Comparison of ENCODE assay signal across 9 cellular contexts in the genomic region with DNA sequence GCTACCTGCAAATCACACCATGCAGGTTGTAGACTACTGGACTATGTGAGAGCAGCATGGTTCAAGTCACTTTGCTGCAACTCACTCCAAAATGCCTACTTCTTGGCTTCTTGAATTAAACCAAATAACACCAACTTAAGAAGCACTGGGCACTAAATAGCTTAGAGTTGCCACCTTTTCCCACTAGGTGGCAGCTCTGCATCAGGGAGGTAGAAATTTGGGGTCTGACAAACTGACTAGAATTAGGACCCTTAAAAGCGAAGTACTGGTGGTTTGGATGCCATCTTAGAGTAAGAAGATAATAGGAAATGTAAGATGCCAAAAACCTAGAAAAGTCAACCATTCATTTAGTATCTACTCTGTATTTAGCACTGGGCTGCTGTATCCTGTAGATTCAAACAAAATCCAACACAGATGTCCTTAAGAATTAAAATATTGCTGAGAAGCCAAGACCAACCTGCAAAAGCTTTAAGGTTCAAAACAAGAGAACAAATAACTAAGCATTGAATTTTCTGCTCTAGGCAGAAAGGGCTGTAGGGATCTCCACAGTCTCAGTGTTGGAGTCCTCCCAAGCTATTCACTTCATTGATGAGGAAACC.
DNase-seq lines count a peak whose midpoint lies in the region; ATAC-seq and TF ChIP-seq lines count a peak whose summit lies in the region.
"Had no signal": no experiment of that assay in that cellular context is flagged by ENCODE, and none has a peak within 500 bp of the region (broad histone marks: within the 10 kb centered on the region; RNA-seq: fewer than 3 reads in every experiment).

No MANE protein-coding gene starts in this region.

- no peak overlapping the region for H3K4me2 ChIP-seq in IMR-90 (ENCODE audit: low read depth, low read length)

- POLR2A ChIA-PET in IMR-90 (lab: Charles Lee; ENCODE audit: unreplicated experiment), result no interaction called here

- no peaks in the 10 kb centered on the region for H3K36me3 ChIP-seq in IMR-90 (ENCODE audit: control insufficient read depth, insufficient read depth, low read length)
- no peaks in the 10 kb centered on the region for H3K36me3 ChIP-seq in suprapubic skin

- H3K27me3 ChIP-seq in IMR-90 (ENCODE audit: control insufficient read depth, insufficient read depth, low read length) (no peaks in the 10 kb centered on the region), suprapubic skin (no peaks in the 10 kb centered on the region)

- H3K4me3 Mint-ChIP-seq in nephron, result no peak overlapping the region

- H3K27me3 Mint-ChIP-seq in nephron (ENCODE audit: low read depth), result peaks cover 4% of the 10 kb centered on the region

- in situ Hi-C loops in IMR-90 (cut with MboI; ENCODE audit: low sequenced_read_pairs), result loop anchor here (5.0 to 25.0 kb wide), 3 partner anchors 63 to 191 kb away; partner anchors contain the start of gene CCBE1

- no peak overlapping the region for H4K91ac ChIP-seq in IMR-90 (ENCODE audit: insufficient read depth, low read depth, low read length)

- no peak overlapping the region for H2BK15ac ChIP-seq in IMR-90 (ENCODE audit: low read depth, low read length)

- TF ChIP-seq EP300 in suprapubic skin (IDR thresholded peaks at IDR 0.05), result no peak

- no peak overlapping the region for H3K4ac ChIP-seq in IMR-90 (ENCODE audit: low read depth, low read length)

- no peak overlapping the region for H3K23ac ChIP-seq in IMR-90 (ENCODE audit: low read depth, low read length)

- dilution Hi-C loops in IMR-90 (cut with HindIII; ENCODE audit: low sequenced_read_pairs, unreplicated experiment), result no loop called here

- peak overlapping the region; percentile 50 to 67 (median 61) for H3K27ac Mint-ChIP-seq in nephron

- H4K5ac ChIP-seq in IMR-90 (ENCODE audit: low read depth, low read length), result no peak overlapping the region

- no peak overlapping the region for H3K18ac ChIP-seq in IMR-90 (ENCODE audit: low read depth, low read length)

- H3K9me3 Mint-ChIP-seq in nephron, result peaks cover 6% of the 10 kb centered on the region

- H2AK9ac ChIP-seq in IMR-90 (replicated peaks; ENCODE audit: low read depth, low read length, poor library complexity), result no peak overlapping the region

- H3K9ac ChIP-seq in IMR-90 (ENCODE audit: low read depth, low read length), result no peak overlapping the region

- H3K56ac ChIP-seq in IMR-90 (ENCODE audit: extremely low read depth, insufficient read depth, low read length), result no peak overlapping the region

- H2AK5ac ChIP-seq in IMR-90 (ENCODE audit: low read depth, low read length), result no peak overlapping the region

- no peak overlapping the region for H4K8ac ChIP-seq in IMR-90 (ENCODE audit: low read depth in 2 of 2, low read length in 2 of 2)

- peak; percentile 89 for TF ChIP-seq RAD21 in IMR-90 (IDR thresholded peaks at IDR 0.05; ENCODE audit: low read length)

- no CpG with 5 or more reads among the region's 1 CpG for WGBS in IMR-90 (ENCODE audit: extremely low coverage in 2 of 2, insufficient read length in 1 of 2), 2 experiments
- 68% methylated on average over 1 of the region's 1 CpG for WGBS in suprapubic skin

- H2BK20ac ChIP-seq in IMR-90 (ENCODE audit: low read depth, low read length), result 0 out of 2 replicates have a peak overlapping the region, but pooled peaks have one; percentile 5

- no peaks in the 10 kb centered on the region for H3K9me1 ChIP-seq in IMR-90 (ENCODE audit: insufficient read depth, low read length)

- no peak overlapping the region for H2AFZ ChIP-seq in IMR-90 (replicated peaks; ENCODE audit: low read length, poor library complexity)

- no peaks in the 10 kb centered on the region for H3K9me3 ChIP-seq in IMR-90 (ENCODE audit: control insufficient read depth, insufficient read depth, low read length)
- no peaks in the 10 kb centered on the region for H3K9me3 ChIP-seq in suprapubic skin
- H3K9me3 ChIP-seq: mucosa of descending colon had no signal

- DNase-seq in ELF-1 (ENCODE audit: low read depth, low spot score) (peak; percentile 57), IMR-90 (peak; percentile 58), cardiac fibroblast (ENCODE audit: low read depth in 2 of 2) (peak; percentile 68 to 69), HuH-7.5 (ENCODE audit: low spot score) (no peak), putamen (ENCODE audit: low spot score) (no peak), suprapubic skin (ENCODE audit: low spot score in 2 of 2) (no peak)

- H3K4me1 Mint-ChIP-seq in nephron, result peaks cover 53% of the 10 kb centered on the region

- TF ChIP-seq POLR2A in IMR-90 (IDR thresholded peaks at IDR 0.05; ENCODE audit: low read depth, low read length), result no peak
- no peak for TF ChIP-seq POLR2A in suprapubic skin (IDR thresholded peaks at IDR 0.05)

- intact Hi-C loops in IMR-90 (cut with micrococcal nuclease), result loop anchor here (1.0 kb wide), 3 partner anchors 65 to 192 kb away; no protein-coding TSS in a partner anchor

- peaks cover 16% of the 10 kb centered on the region for H3K36me3 Mint-ChIP-seq in nephron (ENCODE audit: low read depth)

- BruUV-seq in IMR-90 (replicated peaks; lab: Mats Ljungman, UMichigan), result no TSS peak

- peaks cover 35 to 55% of the 10 kb centered on the region in 2 experiments for H3K79me1 ChIP-seq in IMR-90 (ENCODE audit: low read depth in 1 of 2, low read length in 2 of 2)

- H3K4me1 ChIP-seq in IMR-90 (ENCODE audit: control insufficient read depth, insufficient read depth, low read length) (peaks cover 9% of the 10 kb centered on the region), suprapubic skin (no peaks in the 10 kb centered on the region)

- TF ChIP-seq CTCF in IMR-90 (conservative IDR thresholded peaks at IDR 0.05; ENCODE audit: low read depth, low read length), result peak; percentile 78
- TF ChIP-seq CTCF in cardiac fibroblast (IDR thresholded peaks at IDR 0.05; ENCODE audit: low read depth, low read length), result peak; percentile 85
- peak; percentile 47 to 62 (median 53) for TF ChIP-seq CTCF in nephron (IDR thresholded peaks at IDR 0.05; ENCODE audit: unreplicated experiment in 3 of 3)
- TF ChIP-seq CTCF in suprapubic skin (IDR thresholded peaks at IDR 0.05), result no peak

- H2BK5ac ChIP-seq in IMR-90 (ENCODE audit: low read depth, low read length, poor library complexity, severe bottlenecking), result no peak overlapping the region

- peaks cover 5% of the 10 kb centered on the region; the same call in 1 of the 2 replicates for H4K20me1 ChIP-seq in IMR-90 (ENCODE audit: insufficient read depth, low read length)

- H2BK120ac ChIP-seq in IMR-90 (ENCODE audit: low read depth, low read length), result no peak overlapping the region

- H3K4me3 ChIP-seq in IMR-90 (ENCODE audit: insufficient read depth, low read depth, low read length) (no peak overlapping the region), cardiac fibroblast (replicated peaks in 1 of 2; ENCODE audit: low read depth in 2 of 2, low read length in 2 of 2) (no peak overlapping the region), suprapubic skin (no peak overlapping the region)
- H3K4me3 ChIP-seq: mucosa of descending colon had no signal

- CTCF ChIA-PET in IMR-90 (lab: Yijun Ruan, JAX), result interaction anchor here (0.7 to 3.3 kb wide), 8 partner anchors 19 to 191 kb away, joined by 3 to 33 read pairs (median 4); partner anchors contain the start of gene CCBE1

- ATAC-seq in IMR-90 (ENCODE audit: low read depth) (peak; percentile 73), HG03432 (IDR thresholded peaks at IDR 0.05; ENCODE audit: unreplicated experiment) (no peak)
- ATAC-seq: mucosa of descending colon had no signal

- no peak overlapping the region for H3K14ac ChIP-seq in IMR-90 (replicated peaks; ENCODE audit: low read depth, low read length)

- H3K27ac ChIP-seq in IMR-90 (ENCODE audit: insufficient read depth, low read length) (no peak overlapping the region), suprapubic skin (no peak overlapping the region)

TF ChIP-seq in IMR-90, 13 proteins besides CTCF, POLR2A, EP300 and RAD21:
- TF ChIP-seq SMC3 (IDR thresholded peaks at IDR 0.05; ENCODE audit: low read depth, low read length) (peak; percentile 89), BHLHE40 (IDR thresholded peaks at IDR 0.05; ENCODE audit: low read depth, low read length) (no peak)

Comparison
In these comparisons a context has a peak if more than half of its experiments do, and no peak if none do; other contexts are left out.
1. DNase-seq: peak in ELF-1 (single experiment), IMR-90 (single experiment) and cardiac fibroblast (2 of 2); none in HuH-7.5 (single experiment), putamen (single experiment) and suprapubic skin (0 of 2).
2. CTCF ChIP-seq: peak in IMR-90 (single experiment), cardiac fibroblast (single experiment) and nephron (3 of 3); none in suprapubic skin (0 of 2).